25 cellular contexts compared by ENCODE assay signal in genomic region chr17:27284811-27285415, GRCh38. TPM values are rescaled to one million over a fixed set of nuclear protein-coding genes. Genes with fewer than 3 reads are reported as not detected.
DNase-seq lines count a peak whose midpoint lies in the region; ATAC-seq, FAIRE-seq and TF ChIP-seq lines count a peak whose summit lies in the region.
"Had no signal": no experiment of that assay in that cellular context is flagged by ENCODE, and none has a peak within 500 bp of the region (broad histone marks: within the 10 kb centered on the region; RNA-seq: fewer than 3 reads in every experiment).

No MANE protein-coding gene starts in this region.

- POLR2A ChIA-PET in WTC11 (lab: Charles Lee) = no interaction called here

- no peaks in the 10 kb centered on the region for H3K9me3 Mint-ChIP-seq in WTC11
- H3K9me3 Mint-ChIP-seq: activated CD4-positive, alpha-beta T cell treated with anti-CD3 and anti-CD28 coated beads, Interleukin-2, amount 10 ng/mL, durations not matched to agents 7 days and 5 days; activated T-cell treated with anti-CD3 and anti-CD28 coated beads, Interleukin-2, amount 50 U/mL, for 24 hours; CD4-positive, alpha-beta T cell; central memory CD8-positive, alpha-beta T cell had no signal

- no peak for TF ChIP-seq CTCF in WTC11 (IDR thresholded peaks at IDR 0.05)

- FAIRE-seq in H54 (lab: Jason Lieb, UNC) = no peak
- FAIRE-seq: D721Med had no signal

- DNase-seq in NCI-H2029 (lab: John Stamatoyannopoulos, UW) (peak; percentile 58), NCI-H2029 treated with DMSO at 0.1 percent for 48 hours (lab: John Stamatoyannopoulos, UW) (no peak), WTC11 (ENCODE audit: low spot score) (no peak), left lobe of liver (ENCODE audit: low spot score) (no peak), pulmonary artery endothelial cell (ENCODE audit: low read depth, low spot score) (peak; percentile 77), UCSD-AML1 (lab: John Stamatoyannopoulos, UW; ENCODE audit: unreplicated experiment) (no peak), GM19240 (ENCODE audit: insufficient read length, low spot score) (no peak), H54 (ENCODE audit: insufficient read length, low spot score) (no peak)
- DNase-seq: 8988T; activated CD4-positive, alpha-beta T cell treated with anti-CD3 and anti-CD28 coated beads, Interleukin-2, amount 10 ng/mL, durations not matched to agents 7 days and 5 days; activated T-cell treated with anti-CD3 and anti-CD28 coated beads, Interleukin-2, amount 50 U/mL, for 24 hours; CD4-positive, alpha-beta T cell; heart left ventricle; mesendoderm; MV-4-11; NCI-H1436 treated with DMSO at 0.1 percent for 48 hours; NCI-H2171; NK-92 treated with Interleukin-12 subunit alpha and Interleukin-12 subunit beta, amount 100 ng/mL, for 24 hours; PC-9; SHP77; stimulated activated naive CD8-positive, alpha-beta T cell treated with anti-CD3 and anti-CD28 coated beads, Interleukin-15, Interleukin-2, amounts not matched to agents 100 U/mL and 50 U/mL, for 24 hours; T-helper 9 cell; WERI-Rb-1 had no signal

- H3K27ac Mint-ChIP-seq in WTC11 = peak overlapping the region; percentile 25
- H3K27ac Mint-ChIP-seq: activated CD4-positive, alpha-beta T cell treated with anti-CD3 and anti-CD28 coated beads, Interleukin-2, amount 10 ng/mL, durations not matched to agents 7 days and 5 days; activated T-cell treated with anti-CD3 and anti-CD28 coated beads, Interleukin-2, amount 50 U/mL, for 24 hours; CD4-positive, alpha-beta T cell had no signal

- CTCF ChIA-PET in WTC11 (lab: Charles Lee) = interaction anchor here (0.7 kb wide), 1 partner anchor 69 kb away, joined by 11 read pairs; no protein-coding TSS in a partner anchor

- no peak overlapping the region for H3K4me3 Mint-ChIP-seq in WTC11
- H3K4me3 Mint-ChIP-seq: activated CD4-positive, alpha-beta T cell treated with anti-CD3 and anti-CD28 coated beads, Interleukin-2, amount 10 ng/mL, durations not matched to agents 7 days and 5 days; activated T-cell treated with anti-CD3 and anti-CD28 coated beads, Interleukin-2, amount 50 U/mL, for 24 hours; CD4-positive, alpha-beta T cell; central memory CD8-positive, alpha-beta T cell had no signal

- ATAC-seq in WTC11 (no peak), left lobe of liver (peak; percentile 16)
- ATAC-seq: stimulated activated naive CD8-positive, alpha-beta T cell treated with anti-CD3 and anti-CD28 coated beads, Interleukin-15, Interleukin-2, amounts not matched to agents 100 U/mL and 50 U/mL, for 24 hours had no signal

- TF ChIP-seq POLR2A in H54 (IDR thresholded peaks at IDR 0.05; ENCODE audit: low read depth, low read length) = no peak

- H3K4me1 Mint-ChIP-seq in WTC11 = peaks cover 7% of the 10 kb centered on the region

- peaks cover 2% of the 10 kb centered on the region; the same call in 1 of the 2 replicates for H3K27me3 Mint-ChIP-seq in WTC11 (ENCODE audit: low read depth)
- H3K27me3 Mint-ChIP-seq: central memory CD8-positive, alpha-beta T cell had no signal

- H3K36me3 Mint-ChIP-seq in WTC11 = no peaks in the 10 kb centered on the region

TF ChIP-seq in WTC11, 78 proteins besides CTCF, POLR2A, EP300 and RAD21 (continues in another document):
- no peak for TF ChIP-seq IRF2 (CRISPR knock-in tag; IDR thresholded peaks at IDR 0.05; ENCODE audit: borderline replicate concordance, low read depth)
- TF ChIP-seq, protein P1, sequence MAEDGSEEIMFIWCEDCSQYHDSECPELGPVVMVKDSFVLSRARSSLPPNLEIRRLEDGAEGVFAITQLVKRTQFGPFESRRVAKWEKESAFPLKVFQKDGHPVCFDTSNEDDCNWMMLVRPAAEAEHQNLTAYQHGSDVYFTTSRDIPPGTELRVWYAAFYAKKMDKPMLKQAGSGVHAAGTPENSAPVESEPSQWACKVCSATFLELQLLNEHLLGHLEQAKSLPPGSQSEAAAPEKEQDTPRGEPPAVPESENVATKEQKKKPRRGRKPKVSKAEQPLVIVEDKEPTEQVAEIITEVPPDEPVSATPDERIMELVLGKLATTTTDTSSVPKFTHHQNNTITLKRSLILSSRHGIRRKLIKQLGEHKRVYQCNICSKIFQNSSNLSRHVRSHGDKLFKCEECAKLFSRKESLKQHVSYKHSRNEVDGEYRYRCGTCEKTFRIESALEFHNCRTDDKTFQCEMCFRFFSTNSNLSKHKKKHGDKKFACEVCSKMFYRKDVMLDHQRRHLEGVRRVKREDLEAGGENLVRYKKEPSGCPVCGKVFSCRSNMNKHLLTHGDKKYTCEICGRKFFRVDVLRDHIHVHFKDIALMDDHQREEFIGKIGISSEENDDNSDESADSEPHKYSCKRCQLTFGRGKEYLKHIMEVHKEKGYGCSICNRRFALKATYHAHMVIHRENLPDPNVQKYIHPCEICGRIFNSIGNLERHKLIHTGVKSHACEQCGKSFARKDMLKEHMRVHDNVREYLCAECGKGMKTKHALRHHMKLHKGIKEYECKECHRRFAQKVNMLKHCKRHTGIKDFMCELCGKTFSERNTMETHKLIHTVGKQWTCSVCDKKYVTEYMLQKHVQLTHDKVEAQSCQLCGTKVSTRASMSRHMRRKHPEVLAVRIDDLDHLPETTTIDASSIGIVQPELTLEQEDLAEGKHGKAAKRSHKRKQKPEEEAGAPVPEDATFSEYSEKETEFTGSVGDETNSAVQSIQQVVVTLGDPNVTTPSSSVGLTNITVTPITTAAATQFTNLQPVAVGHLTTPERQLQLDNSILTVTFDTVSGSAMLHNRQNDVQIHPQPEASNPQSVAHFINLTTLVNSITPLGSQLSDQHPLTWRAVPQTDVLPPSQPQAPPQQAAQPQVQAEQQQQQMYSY (CRISPR knock-in tag; IDR thresholded peaks at IDR 0.05) = no peak
- TF ChIP-seq ZNF281 (CRISPR knock-in tag; IDR thresholded peaks at IDR 0.05) = no peak
- no peak for TF ChIP-seq CREB1 (CRISPR knock-in tag; IDR thresholded peaks at IDR 0.05)
- TF ChIP-seq EMX1 (CRISPR knock-in tag; IDR thresholded peaks at IDR 0.05) = no peak
- no peak for TF ChIP-seq HMGXB4 (CRISPR knock-in tag; IDR thresholded peaks at IDR 0.05)
- no peak for TF ChIP-seq ZNF138 (CRISPR knock-in tag; conservative IDR thresholded peaks at IDR 0.05)
- TF ChIP-seq ZNF317 (CRISPR knock-in tag; IDR thresholded peaks at IDR 0.05; ENCODE audit: borderline replicate concordance, low read depth) = no peak
- no peak for TF ChIP-seq AFF4 (CRISPR knock-in tag; IDR thresholded peaks at IDR 0.05; ENCODE audit: borderline replicate concordance)

RNA-seq across cellular contexts. Expression of gene WSB1, which starts 9.0 kb away (rescaled TPM):
- total RNA-seq in WTC11 (2021) (167 to 223 TPM (median 221 TPM) in 3 replicates), left lobe of liver (37.5 TPM), pulmonary artery endothelial cell (308 and 847 TPM in 2 replicates)

Comparison
In these comparisons a context has a peak if more than half of its experiments do, and no peak if none do; other contexts are left out.
1. DNase-seq: peak in NCI-H2029 (single experiment) and pulmonary artery endothelial cell (single experiment); none in NCI-H2029 treated with DMSO at 0.1 percent for 48 hours (single experiment), WTC11 (single experiment), left lobe of liver (single experiment), UCSD-AML1 (single experiment), GM19240 (single experiment) and H54 (single experiment).